Comparison of ENCODE assay signal across 27 cellular contexts in genomic region chr3:157376596-157377300, GRCh38. TPM values are rescaled to one million over a fixed set of nuclear protein-coding genes. Genes with fewer than 3 reads are reported as not detected.
"Had no signal": no experiment of that assay in that cellular context is flagged by ENCODE, and none has a peak within 500 bp of the region (broad histone marks: within the 10 kb centered on the region; RNA-seq: fewer than 3 reads in every experiment).

No MANE protein-coding gene starts in this region.

- H3K9me3 ChIP-seq: left lung, right lobe of liver, tibial artery had no signal

- DNase-seq: activated CD4-positive, alpha-beta T cell treated with anti-CD3 and anti-CD28 coated beads for 36 hours; activated CD4-positive, alpha-beta T cell treated with anti-CD3 and anti-CD28 coated beads, Interleukin-2, amount 50 U/mL, for 4 hours; activated CD8-positive, alpha-beta memory T cell treated with anti-CD3 and anti-CD28 coated beads for 24 hours; activated CD8-positive, alpha-beta memory T cell treated with anti-CD3 and anti-CD28 coated beads, Interleukin-2, amount 50 U/mL, for 4 hours; activated naive CD4-positive, alpha-beta T cell; activated naive CD8-positive, alpha-beta T cell treated with anti-CD3 and anti-CD28 coated beads for 36 hours; activated T-cell treated with anti-CD3 and anti-CD28 coated beads, Interleukin-2, amount 50 U/mL, for 24 hours; amniotic stem cell; cortex of kidney; glutamatergic neuron; immature natural killer cell; left lung; mammary epithelial cell; midbrain; natural killer cell; nucleus accumbens; right lobe of liver; stimulated activated CD4-positive, alpha-beta T cell treated with anti-CD3 and anti-CD28 coated beads, Interleukin-1b, Interleukin-23, amount 100 ng/mL, for 48 hours; T-helper 9 cell; tibial artery had no signal

- H3K36me3 ChIP-seq: left lung, right lobe of liver, tibial artery had no signal

- H3K4me3 Mint-ChIP-seq: activated CD4-positive, alpha-beta T cell treated with anti-CD3 and anti-CD28 coated beads for 36 hours; activated naive CD8-positive, alpha-beta T cell treated with anti-CD3 and anti-CD28 coated beads for 36 hours; activated T-cell treated with anti-CD3 and anti-CD28 coated beads, Interleukin-2, amount 50 U/mL, for 24 hours; immature natural killer cell; natural killer cell; stimulated activated naive CD8-positive, alpha-beta T cell treated with anti-CD3 and anti-CD28 coated beads, Interleukin-15, Interleukin-2, amounts not matched to agents 100 ng/mL and 50 ng/mL, for 24 hours; WTC11 had no signal

- H3K9ac ChIP-seq: parathyroid adenoma had no signal

- H3K4me1 Mint-ChIP-seq: activated CD4-positive, alpha-beta T cell treated with anti-CD3 and anti-CD28 coated beads for 36 hours; immature natural killer cell; natural killer cell had no signal

- H3K36me3 Mint-ChIP-seq: immature natural killer cell, WTC11 had no signal

- H3K27ac ChIP-seq: hepatocyte, left lung, parathyroid adenoma, right lobe of liver, skin epidermis, tibial artery had no signal

- H3K9me3 Mint-ChIP-seq: activated naive CD8-positive, alpha-beta T cell treated with anti-CD3 and anti-CD28 coated beads for 36 hours; activated T-cell treated with anti-CD3 and anti-CD28 coated beads, Interleukin-2, amount 50 U/mL, for 24 hours; activated T-helper 2 cell treated with anti-CD3 and anti-CD28 coated beads, Interferon-gamma antibody, Interleukin-2, Interleukin-4, amounts not matched to agents 10 μg/mL and 5 μg/mL and 100 μg/mL, durations not matched to agents 14 hours and 24 hours and 36 hours; stimulated activated naive CD8-positive, alpha-beta T cell treated with anti-CD3 and anti-CD28 coated beads, Interleukin-15, Interleukin-2, amounts not matched to agents 100 ng/mL and 50 ng/mL, for 24 hours; WTC11 had no signal

- H3K27me3 ChIP-seq: hepatocyte, left lung, right lobe of liver, tibial artery had no signal

- H3K4me3 ChIP-seq: hepatocyte, left lung, right lobe of liver, skin epidermis, tibial artery had no signal

- H3K27me3 Mint-ChIP-seq: activated CD4-positive, alpha-beta T cell treated with anti-CD3 and anti-CD28 coated beads for 36 hours; activated naive CD8-positive, alpha-beta T cell treated with anti-CD3 and anti-CD28 coated beads for 36 hours; activated T-cell treated with anti-CD3 and anti-CD28 coated beads, Interleukin-2, amount 50 U/mL, for 24 hours; stimulated activated naive CD8-positive, alpha-beta T cell treated with anti-CD3 and anti-CD28 coated beads, Interleukin-15, Interleukin-2, amounts not matched to agents 100 ng/mL and 50 ng/mL, for 24 hours had no signal

- H3K27ac Mint-ChIP-seq: activated CD4-positive, alpha-beta T cell treated with anti-CD3 and anti-CD28 coated beads for 36 hours; activated naive CD8-positive, alpha-beta T cell treated with anti-CD3 and anti-CD28 coated beads for 36 hours; activated T-cell treated with anti-CD3 and anti-CD28 coated beads, Interleukin-2, amount 50 U/mL, for 24 hours; activated T-helper 2 cell treated with anti-CD3 and anti-CD28 coated beads, Interferon-gamma antibody, Interleukin-2, Interleukin-4, amounts not matched to agents 10 μg/mL and 5 μg/mL and 100 μg/mL, durations not matched to agents 14 hours and 24 hours and 36 hours; immature natural killer cell; natural killer cell; stimulated activated naive CD8-positive, alpha-beta T cell treated with anti-CD3 and anti-CD28 coated beads, Interleukin-15, Interleukin-2, amounts not matched to agents 100 ng/mL and 50 ng/mL, for 24 hours; WTC11 had no signal

- H3K4me1 ChIP-seq: left lung, parathyroid adenoma, right lobe of liver, tibial artery had no signal

RNA-seq across cellular contexts. Expression of gene PTX3, which starts 59.9 kb away (rescaled TPM):
- total RNA-seq: activated T-helper 2 cell treated with anti-CD3 and anti-CD28 coated beads, Interferon-gamma antibody, Interleukin-2, Interleukin-4, amounts not matched to agents 10 μg/mL and 5 μg/mL and 100 μg/mL, durations not matched to agents 14 hours and 24 hours and 36 hours; T-helper 1 cell treated with Interleukin-12 subunit alpha and Interleukin-12 subunit beta and Interleukin-4 antibody, amounts not matched to agents 30 ng/mL and 1 ng/mL, for 36 hours had no signal
